Comparison of ENCODE assay signal across 8 cellular contexts in genomic region chr1:40729316-40729862, GRCh38. TPM values are rescaled to one million over a fixed set of nuclear protein-coding genes. Genes with fewer than 3 reads are reported as not detected.
DNase-seq lines count a peak whose midpoint lies in the region; TF ChIP-seq lines count a peak whose summit lies in the region.
"Not testable (repeated sequence)": the region's sequence is repeated elsewhere in the genome, so short reads cannot be mapped to it uniquely, and the experiment has no call there.

No MANE protein-coding gene starts in this region.

- not testable (repeated sequence) for H4K91ac ChIP-seq in mesenchymal stem cell (ENCODE audit: low read length)

- not testable (repeated sequence) for TF ChIP-seq CTCF in fibroblast of villous mesenchyme (IDR thresholded peaks at IDR 0.05; ENCODE audit: insufficient read depth, low read depth, low read length)

- not testable (repeated sequence) for H2BK5ac ChIP-seq in mesenchymal stem cell (ENCODE audit: low read depth, low read length, poor library complexity, severe bottlenecking)

- H3K4me1 ChIP-seq in BLaER1 treated with 17β-estradiol and CSF1 and Interleukin-3, amounts not matched to agents 10 nM and 100 nM = peaks cover 5 to 24% (median 15%) of the 10 kb centered on the region in 10 experiments; a peak in 18 of 20 replicates
- H3K4me1 ChIP-seq in mesenchymal stem cell (ENCODE audit: control insufficient read depth, insufficient read depth, low read depth, low read length) = not testable (repeated sequence)

- H4K8ac ChIP-seq in mesenchymal stem cell (ENCODE audit: low read length) = not testable (repeated sequence)

- not testable (repeated sequence) for H2BK12ac ChIP-seq in mesenchymal stem cell (ENCODE audit: low read length in 2 of 2)

- WGBS in mesenchymal stem cell = 97% methylated on average over 5 of the region's 5 CpGs

- peaks cover 17 to 92% (median 65%) of the 10 kb centered on the region in 11 experiments; a peak in 17 of 22 replicates for H4K20me1 ChIP-seq in BLaER1 treated with 17β-estradiol and CSF1 and Interleukin-3, amounts not matched to agents 10 nM and 100 nM

- peaks cover 38% of the 10 kb centered on the region for H3K4me1 Mint-ChIP-seq in activated CD4-positive, alpha-beta memory T cell treated with anti-CD3 and anti-CD28 coated beads, Interleukin-2, amount 10 ng/mL, durations not matched to agents 7 days and 5 days
- H3K4me1 Mint-ChIP-seq in activated naive CD4-positive, alpha-beta T cell treated with anti-CD3 and anti-CD28 coated beads, Interleukin-2, amount 10 ng/mL, durations not matched to agents 7 days and 5 days = peaks cover 38% of the 10 kb centered on the region

- H3K9ac ChIP-seq in BLaER1 treated with 17β-estradiol and CSF1 and Interleukin-3, amounts not matched to agents 10 nM and 100 nM; mesenchymal stem cell (ENCODE audit: low read length): not testable (repeated sequence)

- not testable (repeated sequence) for H3K27me3 Mint-ChIP-seq in activated CD4-positive, alpha-beta memory T cell treated with anti-CD3 and anti-CD28 coated beads, Interleukin-2, amount 10 ng/mL, durations not matched to agents 7 days and 5 days; activated naive CD4-positive, alpha-beta T cell treated with anti-CD3 and anti-CD28 coated beads, Interleukin-2, amount 10 ng/mL, durations not matched to agents 7 days and 5 days

- H3K9me3 Mint-ChIP-seq in activated CD4-positive, alpha-beta memory T cell treated with anti-CD3 and anti-CD28 coated beads, Interleukin-2, amount 10 ng/mL, durations not matched to agents 7 days and 5 days; activated naive CD4-positive, alpha-beta T cell treated with anti-CD3 and anti-CD28 coated beads, Interleukin-2, amount 10 ng/mL, durations not matched to agents 7 days and 5 days: not testable (repeated sequence)

- H3K4me3 Mint-ChIP-seq in activated CD4-positive, alpha-beta memory T cell treated with anti-CD3 and anti-CD28 coated beads, Interleukin-2, amount 10 ng/mL, durations not matched to agents 7 days and 5 days; activated naive CD4-positive, alpha-beta T cell treated with anti-CD3 and anti-CD28 coated beads, Interleukin-2, amount 10 ng/mL, durations not matched to agents 7 days and 5 days: not testable (repeated sequence)

- H3K4me3 ChIP-seq in BLaER1 treated with 17β-estradiol and CSF1 and Interleukin-3, amounts not matched to agents 10 nM and 100 nM; fibroblast of villous mesenchyme (ENCODE audit: low read depth, low read length); mesenchymal stem cell (ENCODE audit: insufficient read depth in 1 of 2, low read depth in 1 of 2, low read length in 2 of 2): not testable (repeated sequence)

- CTCF ChIA-PET in activated CD4-positive, alpha-beta memory T cell treated with anti-CD3 and anti-CD28 coated beads, Interleukin-2, amount 10 ng/mL, durations not matched to agents 7 days and 5 days (lab: Charles Lee) = interaction anchor here (0.6 to 1.2 kb wide), 4 partner anchors 24 to 223 kb away, joined by 3 read pairs; no protein-coding TSS in a partner anchor
- CTCF ChIA-PET in activated naive CD4-positive, alpha-beta T cell treated with anti-CD3 and anti-CD28 coated beads, Interleukin-2, amount 10 ng/mL, durations not matched to agents 7 days and 5 days (lab: Charles Lee) = interaction anchor here (0.7 to 1.8 kb wide), 4 partner anchors 18 to 221 kb away, joined by 3 to 5 read pairs (median 3); no protein-coding TSS in a partner anchor

- peaks cover 19% of the 10 kb centered on the region for H3K36me3 Mint-ChIP-seq in activated CD4-positive, alpha-beta memory T cell treated with anti-CD3 and anti-CD28 coated beads, Interleukin-2, amount 10 ng/mL, durations not matched to agents 7 days and 5 days (ENCODE audit: low read depth)
- H3K36me3 Mint-ChIP-seq in activated naive CD4-positive, alpha-beta T cell treated with anti-CD3 and anti-CD28 coated beads, Interleukin-2, amount 10 ng/mL, durations not matched to agents 7 days and 5 days = peaks cover 28% of the 10 kb centered on the region

- not testable (repeated sequence) for H2BK15ac ChIP-seq in mesenchymal stem cell (ENCODE audit: low read depth, poor library complexity, severe bottlenecking)

- not testable (repeated sequence) for H3K23ac ChIP-seq in mesenchymal stem cell (ENCODE audit: low read length in 2 of 2)

- H3K36me3 ChIP-seq in BLaER1 treated with 17β-estradiol and CSF1 and Interleukin-3, amounts not matched to agents 10 nM and 100 nM = peaks cover 0 to 14% (median 3%) of the 10 kb centered on the region in 11 experiments; a peak in 7 of 22 replicates
- not testable (repeated sequence) for H3K36me3 ChIP-seq in mesenchymal stem cell (ENCODE audit: control insufficient read depth in 1 of 2, insufficient read depth in 2 of 2, low read depth in 1 of 2, low read length in 2 of 2)

- not testable (repeated sequence) for H2AK5ac ChIP-seq in mesenchymal stem cell (ENCODE audit: low read length, severe bottlenecking)

- peaks cover 21% of the 10 kb centered on the region for H3K79me1 ChIP-seq in mesenchymal stem cell (replicated peaks; ENCODE audit: low read length, poor library complexity, severe bottlenecking)

- H3K27ac ChIP-seq in BLaER1 treated with 17β-estradiol and CSF1 and Interleukin-3, amounts not matched to agents 10 nM and 100 nM = peak overlapping the region in 1 of 11 experiments; percentile 45; a peak in 1 of 22 replicates
- not testable (repeated sequence) for H3K27ac ChIP-seq in mesenchymal stem cell (ENCODE audit: low read length, poor library complexity, severe bottlenecking)

- not testable (repeated sequence) for H2AFZ ChIP-seq in mesenchymal stem cell (ENCODE audit: low read depth, low read length)

- H3K27me3 ChIP-seq in BLaER1 treated with 17β-estradiol and CSF1 and Interleukin-3, amounts not matched to agents 10 nM and 100 nM; mesenchymal stem cell (ENCODE audit: control insufficient read depth in 1 of 2, insufficient read depth in 1 of 2, low read length in 2 of 2): not testable (repeated sequence)

- DNase-seq in M059J (ENCODE audit: low read depth) (peak; percentile 26), astrocyte of the hippocampus (ENCODE audit: low read depth, low spot score) (peak; percentile 70), fibroblast of villous mesenchyme (ENCODE audit: low read depth) (peak; percentile 36), mesenchymal stem cell (peak; percentile 32), renal cortical epithelial cell (ENCODE audit: low read depth) (peak; percentile 70)
- DNase-seq in activated CD4-positive, alpha-beta memory T cell treated with anti-CD3 and anti-CD28 coated beads, Interleukin-2, amount 10 ng/mL, durations not matched to agents 7 days and 5 days; activated naive CD4-positive, alpha-beta T cell treated with anti-CD3 and anti-CD28 coated beads, Interleukin-2, amount 10 ng/mL, durations not matched to agents 7 days and 5 days: not testable (repeated sequence)

- H3K9me3 ChIP-seq in BLaER1 treated with 17β-estradiol and CSF1 and Interleukin-3, amounts not matched to agents 10 nM and 100 nM (replicated peaks in 1 of 11); mesenchymal stem cell (ENCODE audit: control insufficient read depth, low read length): not testable (repeated sequence)

- not testable (repeated sequence) for H3K4ac ChIP-seq in mesenchymal stem cell (ENCODE audit: low read depth in 1 of 2, low read length in 2 of 2)

- H3K27ac Mint-ChIP-seq in activated CD4-positive, alpha-beta memory T cell treated with anti-CD3 and anti-CD28 coated beads, Interleukin-2, amount 10 ng/mL, durations not matched to agents 7 days and 5 days = peak overlapping the region; percentile 16
- peak overlapping the region; percentile 37 for H3K27ac Mint-ChIP-seq in activated naive CD4-positive, alpha-beta T cell treated with anti-CD3 and anti-CD28 coated beads, Interleukin-2, amount 10 ng/mL, durations not matched to agents 7 days and 5 days

- POLR2A ChIA-PET in activated CD4-positive, alpha-beta memory T cell treated with anti-CD3 and anti-CD28 coated beads, Interleukin-2, amount 10 ng/mL, durations not matched to agents 7 days and 5 days (lab: Charles Lee) = interaction anchor here (0.8 to 1.8 kb wide), 4 partner anchors 29 to 90 kb away, joined by 3 to 7 read pairs (median 4); partner anchors contain the start of gene NFYC

- not testable (repeated sequence) for H3K18ac ChIP-seq in mesenchymal stem cell (ENCODE audit: low read depth in 1 of 2, low read length in 2 of 2)

- H3K14ac ChIP-seq in mesenchymal stem cell (ENCODE audit: low read length in 2 of 2) = not testable (repeated sequence)

- H2BK120ac ChIP-seq in mesenchymal stem cell (ENCODE audit: low read depth, low read length) = not testable (repeated sequence)

- peak overlapping the region in 6 of 11 experiments; percentile 1 to 40 (median 14); a peak in 7 of 22 replicates for H3K4me2 ChIP-seq in BLaER1 treated with 17β-estradiol and CSF1 and Interleukin-3, amounts not matched to agents 10 nM and 100 nM
- not testable (repeated sequence) for H3K4me2 ChIP-seq in mesenchymal stem cell (ENCODE audit: low read length, poor library complexity, severe bottlenecking)

RNA-seq across cellular contexts. Expression of gene NFYC, which starts 37.9 kb away (rescaled TPM):
- total RNA-seq in M059J (2014; rRNA removed; shearing (Covaris generic)) = 24.9 and 38.1 TPM in 2 replicates
- total RNA-seq in activated CD4-positive, alpha-beta memory T cell treated with anti-CD3 and anti-CD28 coated beads, Interleukin-2, amount 10 ng/mL, durations not matched to agents 7 days and 5 days = 10 to 100 TPM; 78.7 to 84.1 TPM
- total RNA-seq in fibroblast of villous mesenchyme (19.0 TPM in 2 replicates), renal cortical epithelial cell (18.6 and 40.4 TPM in 2 replicates)
- polyA plus RNA-seq in mesenchymal stem cell (2013, experiment 1 of 2) = 32.5 TPM
- polyA plus RNA-seq in mesenchymal stem cell (2013, experiment 2 of 2) = 32.5 TPM

RNA-seq across cellular contexts. Expression of gene KCNQ4, which starts 54.2 kb away (rescaled TPM):
- 0.05 TPM in 1 of 2 replicates, not detected in the other for total RNA-seq in M059J (2014; rRNA removed; shearing (Covaris generic))
- total RNA-seq in activated CD4-positive, alpha-beta memory T cell treated with anti-CD3 and anti-CD28 coated beads, Interleukin-2, amount 10 ng/mL, durations not matched to agents 7 days and 5 days = under 1 TPM; 0.45 to 0.60 TPM
- under 0.01 TPM in 2 replicates for total RNA-seq in fibroblast of villous mesenchyme
- polyA plus RNA-seq in mesenchymal stem cell (2013, experiment 1 of 2) = 0.10 TPM
- polyA plus RNA-seq in mesenchymal stem cell (2013, experiment 2 of 2) = 0.14 TPM
- total RNA-seq in renal cortical epithelial cell = 0.20 and 0.87 TPM in 2 replicates
